ENCODE assay signal across 8 cellular contexts in the genomic region with DNA sequence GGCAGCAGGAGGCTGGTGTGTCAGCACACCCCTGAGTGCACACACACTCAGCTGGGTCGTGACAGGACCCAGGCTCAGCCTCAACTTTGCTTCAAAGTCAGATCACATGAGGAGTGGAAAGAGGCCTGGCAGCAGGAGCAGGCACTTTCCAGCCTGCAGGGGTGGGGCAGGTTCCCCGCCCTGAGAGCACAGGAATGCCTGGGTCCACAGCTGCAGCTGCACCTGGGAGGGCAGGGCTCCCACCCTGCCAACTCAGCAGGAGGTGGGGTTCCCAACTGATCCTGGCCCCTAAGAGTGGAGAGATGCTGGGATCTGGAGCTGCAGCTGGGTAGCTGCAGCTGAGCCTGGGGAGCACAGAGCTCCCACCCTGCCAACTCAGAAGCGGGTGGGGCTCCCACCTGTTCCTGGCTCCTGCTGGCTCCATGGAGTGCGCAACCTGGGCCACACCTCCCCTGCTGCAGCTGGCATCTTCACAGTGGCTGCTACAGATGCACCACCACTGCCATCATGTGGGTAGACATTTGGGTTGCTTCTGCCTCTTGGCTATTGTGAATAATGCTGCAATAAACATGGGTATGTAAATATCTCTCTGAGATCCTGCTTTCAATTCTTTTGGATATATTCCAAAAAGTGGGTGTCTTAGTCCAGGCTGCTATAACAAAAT.
DNase-seq lines count a peak whose midpoint lies in the region.

No MANE protein-coding gene starts in this region.

- DNase-seq in activated gamma-delta T cell treated with Interleukin-2 at 50 U/mL for 16 hours = peak; percentile 10
- no peak for DNase-seq in activated gamma-delta T cell (lab: John Stamatoyannopoulos, UW)
- peak; percentile 33 to 48 for DNase-seq in NCI-H526 (lab: John Stamatoyannopoulos, UW)
- peak; percentile 56 for DNase-seq in adipocyte (ENCODE audit: low read depth)
- DNase-seq in stimulated activated CD4-positive, alpha-beta T cell treated with anti-CD3 and anti-CD28 coated beads, Interleukin-2, amount 100 ng/mL, for 4 hours (ENCODE audit: low read depth) = peak; percentile 6
- no peak for DNase-seq in DMS79 treated with DMSO at 0.1 percent for 48 hours (lab: John Stamatoyannopoulos, UW)
- DNase-seq in NCI-H187 (lab: John Stamatoyannopoulos, UW) = no peak
- no peak for DNase-seq in HAP-1 (ENCODE audit: low spot score in 2 of 2)

- H3K9ac ChIP-seq in adipocyte (ENCODE audit: low read length) = no peak overlapping the region

- no peak overlapping the region for H3K4me3 ChIP-seq in adipocyte (ENCODE audit: low read length)
- no peak overlapping the region for H3K4me3 ChIP-seq in HAP-1

- in situ Hi-C loops in HAP-1 (cut with MboI; ENCODE audit: low sequenced_read_pairs) = no loop called here

- no peaks in the 10 kb centered on the region for H3K9me3 ChIP-seq in adipocyte (ENCODE audit: control insufficient read depth, low read length)
- H3K9me3 ChIP-seq in HAP-1 = no peaks in the 10 kb centered on the region

- H3K36me3 ChIP-seq in adipocyte (ENCODE audit: control insufficient read depth, insufficient read depth, low read length, severe bottlenecking) (no peaks in the 10 kb centered on the region), HAP-1 (replicated peaks) (no peaks in the 10 kb centered on the region)

- H3K27me3 ChIP-seq in adipocyte (replicated peaks; ENCODE audit: control insufficient read depth, insufficient read depth, low read length) = no peaks in the 10 kb centered on the region
- H3K27me3 ChIP-seq in HAP-1 (ENCODE audit: low read depth) = no peaks in the 10 kb centered on the region

- H3K4me1 ChIP-seq in adipocyte (ENCODE audit: control insufficient read depth, insufficient read depth, low read length) (no peaks in the 10 kb centered on the region), HAP-1 (no peaks in the 10 kb centered on the region)

Comparison
In these comparisons a context has a peak if more than half of its experiments do, and no peak if none do; other contexts are left out.
1. DNase-seq: peak in activated gamma-delta T cell treated with Interleukin-2 at 50 U/mL for 16 hours (single experiment), NCI-H526 (2 of 2), adipocyte (single experiment) and stimulated activated CD4-positive, alpha-beta T cell treated with anti-CD3 and anti-CD28 coated beads, Interleukin-2, amount 100 ng/mL, for 4 hours (single experiment); none in activated gamma-delta T cell (single experiment), DMS79 treated with DMSO at 0.1 percent for 48 hours (single experiment), NCI-H187 (0 of 2) and HAP-1 (0 of 2).